Comparison of ENCODE assay signal across 2 cellular contexts in the genomic region with DNA sequence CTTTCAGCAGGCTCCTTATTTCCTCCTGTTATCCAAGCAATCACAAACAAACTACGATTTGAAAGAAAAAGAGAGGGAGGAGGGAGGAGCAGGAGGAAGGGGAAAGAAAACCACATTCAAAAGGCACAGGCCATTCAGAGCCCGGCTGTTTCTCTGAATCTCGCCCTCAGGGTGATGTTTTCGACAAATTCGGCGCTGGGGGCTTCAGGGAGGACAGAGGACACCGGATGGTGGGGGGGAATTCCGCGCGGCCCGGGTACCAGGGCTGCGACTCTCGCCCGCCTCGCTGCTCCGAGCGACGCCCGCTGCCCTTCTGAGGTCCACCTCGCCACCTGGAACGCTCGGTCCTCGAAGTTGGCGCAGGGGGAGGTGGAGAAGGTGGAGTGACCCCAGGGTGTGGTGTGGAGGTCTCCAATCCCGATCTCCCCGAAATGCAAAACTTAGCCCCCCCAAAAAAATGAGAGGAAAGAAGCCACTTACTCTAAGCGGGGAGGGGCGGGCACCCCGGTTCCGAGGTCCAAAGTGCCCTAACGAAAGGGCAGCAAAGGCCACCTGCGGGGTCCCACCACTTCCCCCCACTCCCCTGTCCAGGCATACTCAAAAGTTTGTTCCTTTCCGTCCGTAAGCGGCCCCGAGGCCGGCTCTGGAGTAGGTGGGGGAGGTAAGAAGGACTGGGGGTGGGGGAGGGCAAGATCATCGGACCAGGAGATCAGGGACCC.
TF ChIP-seq lines count a peak whose summit lies in the region.

No MANE protein-coding gene starts in this region.

TF ChIP-seq in SK-N-SH, 30 proteins besides CTCF, POLR2A, EP300 and RAD21 (continued from another document):
- TF ChIP-seq, protein P1, sequence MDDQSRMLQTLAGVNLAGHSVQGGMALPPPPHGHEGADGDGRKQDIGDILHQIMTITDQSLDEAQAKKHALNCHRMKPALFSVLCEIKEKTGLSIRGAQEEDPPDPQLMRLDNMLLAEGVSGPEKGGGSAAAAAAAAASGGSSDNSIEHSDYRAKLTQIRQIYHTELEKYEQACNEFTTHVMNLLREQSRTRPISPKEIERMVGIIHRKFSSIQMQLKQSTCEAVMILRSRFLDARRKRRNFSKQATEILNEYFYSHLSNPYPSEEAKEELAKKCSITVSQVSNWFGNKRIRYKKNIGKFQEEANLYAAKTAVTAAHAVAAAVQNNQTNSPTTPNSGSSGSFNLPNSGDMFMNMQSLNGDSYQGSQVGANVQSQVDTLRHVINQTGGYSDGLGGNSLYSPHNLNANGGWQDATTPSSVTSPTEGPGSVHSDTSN (IDR thresholded peaks at IDR 0.05): no peak
- TF ChIP-seq TEAD4 (IDR thresholded peaks at IDR 0.05; ENCODE audit: borderline replicate concordance, insufficient read depth) (no peak), TAF1 (IDR thresholded peaks at IDR 0.05; ENCODE audit: borderline replicate concordance, low read depth, low read length) (no peak)
- TF ChIP-seq, protein P2, sequence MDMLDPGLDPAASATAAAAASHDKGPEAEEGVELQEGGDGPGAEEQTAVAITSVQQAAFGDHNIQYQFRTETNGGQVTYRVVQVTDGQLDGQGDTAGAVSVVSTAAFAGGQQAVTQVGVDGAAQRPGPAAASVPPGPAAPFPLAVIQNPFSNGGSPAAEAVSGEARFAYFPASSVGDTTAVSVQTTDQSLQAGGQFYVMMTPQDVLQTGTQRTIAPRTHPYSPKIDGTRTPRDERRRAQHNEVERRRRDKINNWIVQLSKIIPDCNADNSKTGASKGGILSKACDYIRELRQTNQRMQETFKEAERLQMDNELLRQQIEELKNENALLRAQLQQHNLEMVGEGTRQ (IDR thresholded peaks at IDR 0.05; ENCODE audit: borderline replicate concordance, low read depth, low read length): no peak

TF ChIP-seq in SK-N-SH treated with all-trans-retinoic acid at 6 μM for 48 hours, 23 proteins besides CTCF, POLR2A, EP300 and RAD21:
- TF ChIP-seq, protein P3, sequence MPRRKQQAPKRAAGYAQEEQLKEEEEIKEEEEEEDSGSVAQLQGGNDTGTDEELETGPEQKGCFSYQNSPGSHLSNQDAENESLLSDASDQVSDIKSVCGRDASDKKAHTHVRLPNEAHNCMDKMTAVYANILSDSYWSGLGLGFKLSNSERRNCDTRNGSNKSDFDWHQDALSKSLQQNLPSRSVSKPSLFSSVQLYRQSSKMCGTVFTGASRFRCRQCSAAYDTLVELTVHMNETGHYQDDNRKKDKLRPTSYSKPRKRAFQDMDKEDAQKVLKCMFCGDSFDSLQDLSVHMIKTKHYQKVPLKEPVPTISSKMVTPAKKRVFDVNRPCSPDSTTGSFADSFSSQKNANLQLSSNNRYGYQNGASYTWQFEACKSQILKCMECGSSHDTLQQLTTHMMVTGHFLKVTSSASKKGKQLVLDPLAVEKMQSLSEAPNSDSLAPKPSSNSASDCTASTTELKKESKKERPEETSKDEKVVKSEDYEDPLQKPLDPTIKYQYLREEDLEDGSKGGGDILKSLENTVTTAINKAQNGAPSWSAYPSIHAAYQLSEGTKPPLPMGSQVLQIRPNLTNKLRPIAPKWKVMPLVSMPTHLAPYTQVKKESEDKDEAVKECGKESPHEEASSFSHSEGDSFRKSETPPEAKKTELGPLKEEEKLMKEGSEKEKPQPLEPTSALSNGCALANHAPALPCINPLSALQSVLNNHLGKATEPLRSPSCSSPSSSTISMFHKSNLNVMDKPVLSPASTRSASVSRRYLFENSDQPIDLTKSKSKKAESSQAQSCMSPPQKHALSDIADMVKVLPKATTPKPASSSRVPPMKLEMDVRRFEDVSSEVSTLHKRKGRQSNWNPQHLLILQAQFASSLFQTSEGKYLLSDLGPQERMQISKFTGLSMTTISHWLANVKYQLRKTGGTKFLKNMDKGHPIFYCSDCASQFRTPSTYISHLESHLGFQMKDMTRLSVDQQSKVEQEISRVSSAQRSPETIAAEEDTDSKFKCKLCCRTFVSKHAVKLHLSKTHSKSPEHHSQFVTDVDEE (CRISPR knock-in tag; IDR thresholded peaks at IDR 0.05): no peak
- TF ChIP-seq TOX (CRISPR knock-in tag; IDR thresholded peaks at IDR 0.05; ENCODE audit: borderline replicate concordance): no peak
- TF ChIP-seq GLIS3 (CRISPR knock-in tag; IDR thresholded peaks at IDR 0.05): no peak
- TF ChIP-seq, protein P4, sequence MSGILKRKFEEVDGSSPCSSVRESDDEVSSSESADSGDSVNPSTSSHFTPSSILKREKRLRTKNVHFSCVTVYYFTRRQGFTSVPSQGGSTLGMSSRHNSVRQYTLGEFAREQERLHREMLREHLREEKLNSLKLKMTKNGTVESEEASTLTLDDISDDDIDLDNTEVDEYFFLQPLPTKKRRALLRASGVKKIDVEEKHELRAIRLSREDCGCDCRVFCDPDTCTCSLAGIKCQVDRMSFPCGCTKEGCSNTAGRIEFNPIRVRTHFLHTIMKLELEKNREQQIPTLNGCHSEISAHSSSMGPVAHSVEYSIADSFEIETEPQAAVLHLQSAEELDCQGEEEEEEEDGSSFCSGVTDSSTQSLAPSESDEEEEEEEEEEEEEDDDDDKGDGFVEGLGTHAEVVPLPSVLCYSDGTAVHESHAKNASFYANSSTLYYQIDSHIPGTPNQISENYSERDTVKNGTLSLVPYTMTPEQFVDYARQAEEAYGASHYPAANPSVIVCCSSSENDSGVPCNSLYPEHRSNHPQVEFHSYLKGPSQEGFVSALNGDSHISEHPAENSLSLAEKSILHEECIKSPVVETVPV (CRISPR knock-in tag; IDR thresholded peaks at IDR 0.05): no peak
- TF ChIP-seq, protein P5, sequence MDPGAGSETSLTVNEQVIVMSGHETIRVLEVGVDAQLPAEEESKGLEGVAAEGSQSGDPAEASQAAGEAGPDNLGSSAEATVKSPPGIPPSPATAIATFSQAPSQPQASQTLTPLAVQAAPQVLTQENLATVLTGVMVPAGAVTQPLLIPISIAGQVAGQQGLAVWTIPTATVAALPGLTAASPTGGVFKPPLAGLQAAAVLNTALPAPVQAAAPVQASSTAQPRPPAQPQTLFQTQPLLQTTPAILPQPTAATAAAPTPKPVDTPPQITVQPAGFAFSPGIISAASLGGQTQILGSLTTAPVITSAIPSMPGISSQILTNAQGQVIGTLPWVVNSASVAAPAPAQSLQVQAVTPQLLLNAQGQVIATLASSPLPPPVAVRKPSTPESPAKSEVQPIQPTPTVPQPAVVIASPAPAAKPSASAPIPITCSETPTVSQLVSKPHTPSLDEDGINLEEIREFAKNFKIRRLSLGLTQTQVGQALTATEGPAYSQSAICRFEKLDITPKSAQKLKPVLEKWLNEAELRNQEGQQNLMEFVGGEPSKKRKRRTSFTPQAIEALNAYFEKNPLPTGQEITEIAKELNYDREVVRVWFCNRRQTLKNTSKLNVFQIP (CRISPR knock-in tag; IDR thresholded peaks at IDR 0.05; ENCODE audit: borderline replicate concordance, low read depth): no peak
- no peak for TF ChIP-seq CSDC2 (CRISPR knock-in tag; IDR thresholded peaks at IDR 0.05)
- TF ChIP-seq ZNF70 (CRISPR knock-in tag; IDR thresholded peaks at IDR 0.05): no peak
- TF ChIP-seq ZFP30 (CRISPR knock-in tag; IDR thresholded peaks at IDR 0.05): no peak
- TF ChIP-seq ZC3H10 (CRISPR knock-in tag; IDR thresholded peaks at IDR 0.05): no peak
- no peak for TF ChIP-seq PPARA (CRISPR knock-in tag; IDR thresholded peaks at IDR 0.05; ENCODE audit: borderline replicate concordance)
- TF ChIP-seq ZNF8 (CRISPR knock-in tag; IDR thresholded peaks at IDR 0.05): no peak
- TF ChIP-seq ZFP3 (CRISPR knock-in tag; IDR thresholded peaks at IDR 0.05): no peak
- TF ChIP-seq RARB (CRISPR knock-in tag; IDR thresholded peaks at IDR 0.05): no peak
